ENCODE assay signal across 7 cellular contexts in the genomic region with DNA sequence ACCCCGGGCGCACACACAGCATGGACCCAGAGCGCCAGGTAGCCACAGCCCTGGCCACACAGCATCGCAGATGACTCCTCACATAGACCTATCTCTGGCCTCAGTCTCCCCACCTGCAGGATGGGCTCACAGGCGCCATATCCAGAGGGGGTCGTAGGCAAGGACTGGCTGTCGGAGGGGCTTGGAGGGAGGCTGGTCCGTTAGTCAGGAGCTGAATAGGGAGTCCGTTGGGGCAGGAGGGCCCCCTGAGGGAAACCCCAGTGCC. TPM values are rescaled to one million over a fixed set of nuclear protein-coding genes. Genes with fewer than 3 reads are reported as not detected.
DNase-seq lines count a peak whose midpoint lies in the region; ATAC-seq and TF ChIP-seq lines count a peak whose summit lies in the region.
"Had no signal": no experiment of that assay in that cellular context is flagged by ENCODE, and none has a peak within 500 bp of the region (broad histone marks: within the 10 kb centered on the region; RNA-seq: fewer than 3 reads in every experiment).

No MANE protein-coding gene starts in this region.

- POLR2A ChIA-PET in activated CD4-positive, alpha-beta memory T cell treated with anti-CD3 and anti-CD28 coated beads, Interleukin-2, amount 10 ng/mL, durations not matched to agents 7 days and 5 days (lab: Charles Lee) = interaction anchor here (1.6 kb wide), 1 partner anchor 12 kb away, joined by 4 read pairs; no protein-coding TSS in a partner anchor

- no peak for ATAC-seq in omental fat pad (ENCODE audit: low FRiP score)
- ATAC-seq in activated T-cell treated with anti-CD3 and anti-CD28 coated beads, Interleukin-2, amount 50 U/mL, for 4 hours = no peak

- H3K27ac Mint-ChIP-seq in activated CD4-positive, alpha-beta memory T cell treated with anti-CD3 and anti-CD28 coated beads, Interleukin-2, amount 10 ng/mL, durations not matched to agents 7 days and 5 days = no peak overlapping the region

- no peaks in the 10 kb centered on the region for H3K9me3 Mint-ChIP-seq in activated CD4-positive, alpha-beta memory T cell treated with anti-CD3 and anti-CD28 coated beads, Interleukin-2, amount 10 ng/mL, durations not matched to agents 7 days and 5 days
- H3K9me3 Mint-ChIP-seq in activated T-cell treated with anti-CD3 and anti-CD28 coated beads, Interleukin-2, amount 50 U/mL, for 4 hours = no peaks in the 10 kb centered on the region

- CTCF ChIA-PET in activated CD4-positive, alpha-beta memory T cell treated with anti-CD3 and anti-CD28 coated beads, Interleukin-2, amount 10 ng/mL, durations not matched to agents 7 days and 5 days (lab: Charles Lee) = interaction anchor here (1.3 kb wide), 2 partner anchors 12 to 19 kb away, joined by 3 read pairs; no protein-coding TSS in a partner anchor

- H3K4me1 Mint-ChIP-seq in activated CD4-positive, alpha-beta memory T cell treated with anti-CD3 and anti-CD28 coated beads, Interleukin-2, amount 10 ng/mL, durations not matched to agents 7 days and 5 days = peaks cover 23% of the 10 kb centered on the region
- peaks cover 9% of the 10 kb centered on the region for H3K4me1 Mint-ChIP-seq in activated T-cell treated with anti-CD3 and anti-CD28 coated beads, Interleukin-2, amount 50 U/mL, for 4 hours (ENCODE audit: low read depth)

- TF ChIP-seq CTCF in LNCaP clone FGC (IDR thresholded peaks at IDR 0.05; ENCODE audit: control insufficient read depth, extremely low read depth, insufficient read depth) (no peak), omental fat pad (IDR thresholded peaks at IDR 0.05) (no peak)

- no peak overlapping the region for H3K4me3 Mint-ChIP-seq in activated CD4-positive, alpha-beta memory T cell treated with anti-CD3 and anti-CD28 coated beads, Interleukin-2, amount 10 ng/mL, durations not matched to agents 7 days and 5 days
- no peak overlapping the region for H3K4me3 Mint-ChIP-seq in activated T-cell treated with anti-CD3 and anti-CD28 coated beads, Interleukin-2, amount 50 U/mL, for 4 hours

- H3K27me3 Mint-ChIP-seq in activated CD4-positive, alpha-beta memory T cell treated with anti-CD3 and anti-CD28 coated beads, Interleukin-2, amount 10 ng/mL, durations not matched to agents 7 days and 5 days = peaks cover 9% of the 10 kb centered on the region
- H3K27me3 Mint-ChIP-seq in activated T-cell treated with anti-CD3 and anti-CD28 coated beads, Interleukin-2, amount 50 U/mL, for 4 hours (ENCODE audit: low read depth) = peaks cover 20% of the 10 kb centered on the region

- H3K36me3 Mint-ChIP-seq in activated CD4-positive, alpha-beta memory T cell treated with anti-CD3 and anti-CD28 coated beads, Interleukin-2, amount 10 ng/mL, durations not matched to agents 7 days and 5 days (ENCODE audit: low read depth) = no peaks in the 10 kb centered on the region
- no peaks in the 10 kb centered on the region for H3K36me3 Mint-ChIP-seq in activated T-cell treated with anti-CD3 and anti-CD28 coated beads, Interleukin-2, amount 50 U/mL, for 4 hours (ENCODE audit: insufficient read depth)

- H3K27ac ChIP-seq in epithelial cell of prostate = peak overlapping the region; percentile 99
- H3K27ac ChIP-seq in skin epidermis = peak overlapping the region; percentile 75 to 99 (median 95)

- DNase-seq in LNCaP clone FGC (ENCODE audit: low read depth) (no peak), epithelial cell of prostate (ENCODE audit: low read depth, low spot score) (no peak), omental fat pad (ENCODE audit: low spot score) (no peak)
- no peak for DNase-seq in activated CD4-positive, alpha-beta memory T cell treated with anti-CD3 and anti-CD28 coated beads, Interleukin-2, amount 10 ng/mL, durations not matched to agents 7 days and 5 days
- no peak for DNase-seq in activated T-cell treated with anti-CD3 and anti-CD28 coated beads, Interleukin-2, amount 50 U/mL, for 4 hours
- DNase-seq: activated naive CD4-positive, alpha-beta T cell treated with Interleukin-2 at 50 U/mL for 16 hours had no signal

- H3K4me3 ChIP-seq in LNCaP clone FGC (ENCODE audit: low read depth, low read length) (peak overlapping the region; percentile 98), skin epidermis (peak overlapping the region; percentile 61 to 93 (median 79))

RNA-seq across cellular contexts. Expression of a gene that starts 2.1 kb away (rescaled TPM):
- total RNA-seq in omental fat pad = 100 to 1,000 TPM in 3 of 4 donors, 10 to 100 TPM in 1; 91.4 to 130 (median 115) TPM
- 10 to 100 TPM; 21.5 to 23.5 TPM for total RNA-seq in activated CD4-positive, alpha-beta memory T cell treated with anti-CD3 and anti-CD28 coated beads, Interleukin-2, amount 10 ng/mL, durations not matched to agents 7 days and 5 days
- total RNA-seq in activated T-cell treated with anti-CD3 and anti-CD28 coated beads, Interleukin-2, amount 50 U/mL, for 4 hours = 1 to 10 TPM; 4.0 to 4.8 (median 4.7) TPM

RNA-seq across cellular contexts. Expression of a gene that starts 21.5 kb away (rescaled TPM):
- total RNA-seq in omental fat pad = 1 to 10 TPM; 2.2 to 3.1 (median 2.7) TPM
- 1 to 10 TPM; 5.0 to 5.6 TPM for total RNA-seq in activated CD4-positive, alpha-beta memory T cell treated with anti-CD3 and anti-CD28 coated beads, Interleukin-2, amount 10 ng/mL, durations not matched to agents 7 days and 5 days
- 1 to 10 TPM; 1.0 to 1.6 (median 1.3) TPM for total RNA-seq in activated T-cell treated with anti-CD3 and anti-CD28 coated beads, Interleukin-2, amount 50 U/mL, for 4 hours

RNA-seq across cellular contexts. Expression of a gene that starts 35.1 kb away (rescaled TPM):
- 10 to 100 TPM; 12.1 to 38.9 (median 20.4) TPM for total RNA-seq in omental fat pad
- 10 to 100 TPM; 13.4 to 14.2 TPM for total RNA-seq in activated CD4-positive, alpha-beta memory T cell treated with anti-CD3 and anti-CD28 coated beads, Interleukin-2, amount 10 ng/mL, durations not matched to agents 7 days and 5 days
- total RNA-seq in activated T-cell treated with anti-CD3 and anti-CD28 coated beads, Interleukin-2, amount 50 U/mL, for 4 hours = 10 to 100 TPM in 1 of 3 donors, 1 to 10 TPM in 2; 9.4 to 10.1 (median 9.8) TPM

RNA-seq across cellular contexts. Expression of a gene that starts 37.8 kb away (rescaled TPM):
- 10 to 100 TPM; 35.6 to 64.6 (median 41.7) TPM for total RNA-seq in omental fat pad
- total RNA-seq in activated CD4-positive, alpha-beta memory T cell treated with anti-CD3 and anti-CD28 coated beads, Interleukin-2, amount 10 ng/mL, durations not matched to agents 7 days and 5 days = 10 to 100 TPM; 56.5 to 58.9 TPM
- total RNA-seq in activated T-cell treated with anti-CD3 and anti-CD28 coated beads, Interleukin-2, amount 50 U/mL, for 4 hours = 10 to 100 TPM; 41.4 to 52.6 (median 43.3) TPM

RNA-seq across cellular contexts. Expression of a gene that starts 43.8 kb away (rescaled TPM):
- 10 to 100 TPM in 3 of 4 donors, 1 to 10 TPM in 1; 7.9 to 31.1 (median 17.8) TPM for total RNA-seq in omental fat pad
- 1 to 10 TPM; 4.8 to 5.8 TPM for total RNA-seq in activated CD4-positive, alpha-beta memory T cell treated with anti-CD3 and anti-CD28 coated beads, Interleukin-2, amount 10 ng/mL, durations not matched to agents 7 days and 5 days
- 1 to 10 TPM; 3.3 to 4.3 (median 3.9) TPM for total RNA-seq in activated T-cell treated with anti-CD3 and anti-CD28 coated beads, Interleukin-2, amount 50 U/mL, for 4 hours
